ENCODE assay signal across 32 cellular contexts in genomic region chr15:31106495-31107300, GRCh38. TPM values are rescaled to one million over a fixed set of nuclear protein-coding genes. Genes with fewer than 3 reads are reported as not detected.
DNase-seq lines count a peak whose midpoint lies in the region; ATAC-seq and TF ChIP-seq lines count a peak whose summit lies in the region.
"Had no signal": no experiment of that assay in that cellular context is flagged by ENCODE, and none has a peak within 500 bp of the region (broad histone marks: within the 10 kb centered on the region; RNA-seq: fewer than 3 reads in every experiment).

No MANE protein-coding gene starts in this region.

- H3K9me3 ChIP-seq in left lung, result no peaks in the 10 kb centered on the region
- H3K9me3 ChIP-seq in adrenal gland (replicated peaks in 1 of 3), result no peaks in the 10 kb centered on the region
- H3K9me3 ChIP-seq: Caco-2, ovary had no signal

- H3K27ac ChIP-seq in HL-60 (replicated peaks) (peak overlapping the region; percentile 21), left lung (no peak overlapping the region), adrenal gland (no peak overlapping the region)
- H3K27ac ChIP-seq: brain microvascular endothelial cell, ovary had no signal

- H3K27me3 ChIP-seq in HL-60 (ENCODE audit: insufficient read depth, poor library complexity, severe bottlenecking) (no peaks in the 10 kb centered on the region), left lung (no peaks in the 10 kb centered on the region), adrenal gland (no peaks in the 10 kb centered on the region)
- H3K27me3 ChIP-seq: brain microvascular endothelial cell, ovary had no signal

- H3K4me3 ChIP-seq in AG09309 (ENCODE audit: control insufficient read depth, low read depth, low read length) (no peak overlapping the region), HL-60 (replicated peaks; ENCODE audit: insufficient read depth, low read length) (no peak overlapping the region), left lung (no peak overlapping the region), adrenal gland (no peak overlapping the region)
- H3K4me3 ChIP-seq: GM12878, GM23338, ovary had no signal

- DNase-seq in AG09309 (ENCODE audit: low read depth), result peak; percentile 92
- DNase-seq in HL-60 (ENCODE audit: low read depth in 1 of 2, low spot score in 1 of 2), result peak; percentile 28 to 52
- peak; percentile 53 for DNase-seq in SIG-M5 (lab: John Stamatoyannopoulos, UW)
- no peak for DNase-seq in left lung
- no peak for DNase-seq in activated gamma-delta T cell treated with Interleukin-2 at 50 U/mL for 16 hours
- no peak for DNase-seq in DMS79 (lab: John Stamatoyannopoulos, UW)
- no peak for DNase-seq in adrenal gland
- DNase-seq in effector memory CD8-positive, alpha-beta T cell, result no peak
- DNase-seq: activated CD4-positive, alpha-beta T cell treated with anti-CD3 and anti-CD28 coated beads, Interleukin-2, amount 10 ng/mL, durations not matched to agents 7 days and 5 days; activated T-cell treated with anti-CD3 and anti-CD28 coated beads, Interleukin-2, amount 50 U/mL, for 4 hours; brain microvascular endothelial cell; C1 segment of cervical spinal cord; Caco-2; kidney; NCI-H146; NCI-H446; NCI-H774; nephron progenitor cell; OCI-M1; ovary; retina; stimulated activated CD4-positive, alpha-beta T cell treated with anti-CD3 and anti-CD28 coated beads, Interleukin-12 subunit alpha, Interleukin-12 subunit beta, amount 100 ng/mL, for 4 hours; stimulated activated CD4-positive, alpha-beta T cell treated with anti-CD3 and anti-CD28 coated beads, Interleukin-4, amount 100 ng/mL, for 1 hour; SW 1271; T1000 had no signal

- 66 to 76% (median 69%) methylated on average over 7 of the region's 7 CpGs for WGBS in adrenal gland, 4 donors

- ATAC-seq in left lung, result peak; percentile 58
- no peak for ATAC-seq in effector memory CD8-positive, alpha-beta T cell (replicated peaks)
- ATAC-seq: activated T-cell treated with anti-CD3 and anti-CD28 coated beads, Interleukin-2, amount 50 U/mL, for 4 hours; GM12878; GM23338; Right ventricle myocardium inferior had no signal

- peaks cover 3 to 12% of the 10 kb centered on the region in 2 donors for H3K4me1 ChIP-seq in left lung
- H3K4me1 ChIP-seq in adrenal gland (replicated peaks in 1 of 2), result no peaks in the 10 kb centered on the region
- H3K4me1 ChIP-seq: Caco-2 had no signal

- H3K36me3 ChIP-seq in left lung, result no peaks in the 10 kb centered on the region
- H3K36me3 ChIP-seq in adrenal gland (replicated peaks in 1 of 2), result no peaks in the 10 kb centered on the region
- H3K36me3 ChIP-seq: brain microvascular endothelial cell, ovary had no signal

- peaks cover 9% of the 10 kb centered on the region in 2 donors for H3K27me3 Mint-ChIP-seq in effector memory CD8-positive, alpha-beta T cell
- H3K27me3 Mint-ChIP-seq: IgD-negative memory B cell had no signal

- TF ChIP-seq CTCF in AG09309 (IDR thresholded peaks at IDR 0.05; ENCODE audit: control insufficient read depth, insufficient read depth, low read depth, low read length, missing control alignments), result no peak
- no peak for TF ChIP-seq CTCF in HL-60 (IDR thresholded peaks at IDR 0.05; ENCODE audit: insufficient read depth, low read length)
- TF ChIP-seq CTCF in left lung (IDR thresholded peaks at IDR 0.05), result no peak
- TF ChIP-seq CTCF in adrenal gland (IDR thresholded peaks at IDR 0.05), result no peak

- TF ChIP-seq POLR2A in adrenal gland (IDR thresholded peaks at IDR 0.05), result no peak

- no peaks in the 10 kb centered on the region for H3K4me1 Mint-ChIP-seq in effector memory CD8-positive, alpha-beta T cell (ENCODE audit: low read depth in 2 of 2)
- H3K4me1 Mint-ChIP-seq: activated CD4-positive, alpha-beta T cell treated with anti-CD3 and anti-CD28 coated beads, Interleukin-2, amount 10 ng/mL, durations not matched to agents 7 days and 5 days had no signal

- H3K27ac Mint-ChIP-seq in effector memory CD8-positive, alpha-beta T cell, result no peak overlapping the region
- H3K27ac Mint-ChIP-seq: activated CD4-positive, alpha-beta T cell treated with anti-CD3 and anti-CD28 coated beads, Interleukin-2, amount 10 ng/mL, durations not matched to agents 7 days and 5 days; GM23338; nephron progenitor cell had no signal

- no peaks in the 10 kb centered on the region for H3K9me3 Mint-ChIP-seq in effector memory CD8-positive, alpha-beta T cell
- H3K9me3 Mint-ChIP-seq: activated CD4-positive, alpha-beta T cell treated with anti-CD3 and anti-CD28 coated beads, Interleukin-2, amount 10 ng/mL, durations not matched to agents 7 days and 5 days; activated T-cell treated with anti-CD3 and anti-CD28 coated beads, Interleukin-2, amount 50 U/mL, for 4 hours; GM23338 had no signal

- H3K36me3 Mint-ChIP-seq in effector memory CD8-positive, alpha-beta T cell (ENCODE audit: insufficient read depth), result peaks cover 2% of the 10 kb centered on the region
- H3K36me3 Mint-ChIP-seq: IgD-negative memory B cell had no signal

- no peak overlapping the region for H3K4me3 Mint-ChIP-seq in effector memory CD8-positive, alpha-beta T cell
- H3K4me3 Mint-ChIP-seq: activated CD4-positive, alpha-beta T cell treated with anti-CD3 and anti-CD28 coated beads, Interleukin-2, amount 10 ng/mL, durations not matched to agents 7 days and 5 days; activated T-cell treated with anti-CD3 and anti-CD28 coated beads, Interleukin-2, amount 50 U/mL, for 4 hours; GM23338; IgD-negative memory B cell; nephron progenitor cell had no signal

- intact Hi-C loops in left lung (cut with DNase I), result no loop called here
- intact Hi-C loops in adrenal gland (cut with DNase I), result no loop called here

RNA-seq across cellular contexts. Expression of gene TRPM1, which starts 5.2 kb away (rescaled TPM):
- total RNA-seq in left lung, result not detected
- total RNA-seq in adrenal gland, result not detected
- polyA plus RNA-seq in adrenal gland, result under 1 TPM in 1 of 3 donors, not detected in 2; 0.34 TPM
- total RNA-seq: activated CD4-positive, alpha-beta T cell treated with anti-CD3 and anti-CD28 coated beads, Interleukin-2, amount 10 ng/mL, durations not matched to agents 7 days and 5 days; activated T-cell treated with anti-CD3 and anti-CD28 coated beads, Interleukin-2, amount 50 U/mL, for 4 hours; Caco-2; chondrocyte; GM23338; kidney; ovary; Right ventricle myocardium inferior; subcutaneous adipose tissue; ureter had no signal
- polyA plus RNA-seq: IgD-negative memory B cell had no signal

Comparison
In these comparisons a context has a peak if more than half of its experiments do, and no peak if none do; other contexts are left out.
1. DNase-seq: peak in AG09309 (single experiment), HL-60 (2 of 2) and SIG-M5 (single experiment); none in left lung (0 of 2), activated gamma-delta T cell treated with Interleukin-2 at 50 U/mL for 16 hours (single experiment), DMS79 (single experiment), adrenal gland (0 of 7) and effector memory CD8-positive, alpha-beta T cell (0 of 3).